ENCODE assay signal across 23 cellular contexts in the genomic region with DNA sequence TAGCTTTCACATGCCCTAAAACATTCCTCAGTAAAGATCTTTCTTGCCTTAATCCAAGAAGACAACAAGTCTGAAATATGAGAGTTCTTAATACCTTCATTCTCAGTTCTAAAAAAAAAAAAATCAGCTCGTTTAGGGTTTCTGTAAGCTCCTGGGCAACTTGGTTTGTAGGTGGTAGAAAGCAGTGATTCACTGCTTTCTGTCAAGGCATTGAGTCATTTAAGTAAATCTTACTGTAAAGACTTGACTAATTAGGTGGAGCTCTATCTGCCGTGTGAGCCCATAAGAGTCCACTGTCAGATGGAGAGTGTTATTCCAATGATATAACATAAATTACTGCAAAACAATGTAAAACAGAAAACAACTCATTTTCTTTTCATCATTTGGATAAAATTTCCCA. TPM values are rescaled to one million over a fixed set of nuclear protein-coding genes. Genes with fewer than 3 reads are reported as not detected.
A peak's percentile ranks its signal among the peaks of the same experiment; 100 is the strongest.
DNase-seq lines count a peak whose midpoint lies in the region; ATAC-seq, FAIRE-seq and TF ChIP-seq lines count a peak whose summit lies in the region.
"Had no signal": no experiment of that assay in that cellular context is flagged by ENCODE, and none has a peak within 500 bp of the region (broad histone marks: within the 10 kb centered on the region; RNA-seq: fewer than 3 reads in every experiment).

No MANE protein-coding gene starts in this region.

- H3K27me3 ChIP-seq in RWPE2 (ENCODE audit: insufficient read depth, poor library complexity, severe bottlenecking) (no peaks in the 10 kb centered on the region), pancreas (no peaks in the 10 kb centered on the region)
- H3K27me3 ChIP-seq: left lung, MG63, thyroid gland had no signal

- TF ChIP-seq CTCF in RWPE2 (IDR thresholded peaks at IDR 0.05; ENCODE audit: poor library complexity, severe bottlenecking) (no peak), pancreas (IDR thresholded peaks at IDR 0.05) (no peak)

- H3K27ac ChIP-seq in RWPE2 (ENCODE audit: poor library complexity, severe bottlenecking): peak overlapping the region; percentile 33
- no peak overlapping the region for H3K27ac ChIP-seq in pancreas
- H3K27ac ChIP-seq: 22Rv1, left lung, thyroid gland had no signal

- H3K36me3 ChIP-seq in RWPE2 (ENCODE audit: low read depth): no peaks in the 10 kb centered on the region
- H3K36me3 ChIP-seq in pancreas: no peaks in the 10 kb centered on the region
- H3K36me3 ChIP-seq: left lung, MG63, thyroid gland had no signal

- H3K4me1 ChIP-seq in RWPE2 (ENCODE audit: insufficient read depth, poor library complexity, severe bottlenecking) (peaks cover 19% of the 10 kb centered on the region), pancreas (no peaks in the 10 kb centered on the region)
- H3K4me1 ChIP-seq: left lung, thyroid gland had no signal

- intact Hi-C loops in pancreas (cut with DNase I): no loop called here

- no peak for FAIRE-seq in pancreas (lab: Jason Lieb, UNC)

- H3K4me3 ChIP-seq in RWPE2 (ENCODE audit: severe bottlenecking) (no peak overlapping the region), pancreas (no peak overlapping the region)
- H3K4me3 ChIP-seq: left lung, MG63, smooth muscle cell, thyroid gland had no signal

- 67 to 70% methylated on average over 2 of the region's 2 CpGs for WGBS in pancreas, 2 donors

- DNase-seq in activated CD4-positive, CD25-positive, alpha-beta regulatory T cell (lab: John Stamatoyannopoulos, UW): no peak
- DNase-seq in Daoy (ENCODE audit: low read depth) (peak; percentile 36), RWPE2 (ENCODE audit: low spot score) (no peak), kidney tubule cell (ENCODE audit: low spot score) (peak; percentile 42), pancreas (no peak)
- DNase-seq in effector CD8-positive, alpha-beta T cell (lab: John Stamatoyannopoulos, UW): no peak
- DNase-seq: activated naive CD8-positive, alpha-beta T cell treated with anti-CD3 and anti-CD28 coated beads, Interleukin-2, amount 10 ng/mL, durations not matched to agents 7 days and 5 days; effector CD4-positive, alpha-beta T cell; foreskin melanocyte; left lung; MG63; naive B cell; NCI-H1417; NCI-H2081; nucleus accumbens; stimulated activated CD4-positive, alpha-beta T cell treated with anti-CD3 and anti-CD28 coated beads, Interleukin-2, amount 100 ng/mL, for 48 hours; T-helper 9 cell; thyroid gland had no signal

- no peaks in the 10 kb centered on the region for H3K9me3 ChIP-seq in RWPE2 (ENCODE audit: severe bottlenecking)
- H3K9me3 ChIP-seq in pancreas: no peaks in the 10 kb centered on the region
- H3K9me3 ChIP-seq: left lung, MG63, thyroid gland had no signal

- peak; percentile 64 to 74 for ATAC-seq in activated CD4-positive, CD25-positive, alpha-beta regulatory T cell treated with anti-CD3 and anti-CD28 coated beads, Interleukin-2, amount 50 U/mL, for 24 hours
- peak; percentile 91 for ATAC-seq in RWPE2 (ENCODE audit: low read depth)
- no peak for ATAC-seq in pancreas
- no peak for ATAC-seq in GM21619 (IDR thresholded peaks at IDR 0.05; ENCODE audit: unreplicated experiment)
- ATAC-seq: left lung, Right ventricle myocardium inferior had no signal

RNA-seq across cellular contexts. Expression of a gene that starts 56.1 kb away (rescaled TPM):
- 5.4 and 5.5 TPM in 2 replicates for total RNA-seq in Daoy (2014; rRNA removed; shearing (Covaris generic))
- 10 to 100 TPM in 4 of 6 donors, 1 to 10 TPM in 2; 8.5 to 29.7 (median 10.9) TPM for total RNA-seq in pancreas
- polyA plus RNA-seq in pancreas: 1 to 10 TPM; 5.9 to 7.6 TPM

Comparison
In these comparisons a context has a peak if more than half of its experiments do, and no peak if none do; other contexts are left out.
1. ATAC-seq: peak in activated CD4-positive, CD25-positive, alpha-beta regulatory T cell treated with anti-CD3 and anti-CD28 coated beads, Interleukin-2, amount 50 U/mL, for 24 hours (2 of 2) and RWPE2 (single experiment); none in pancreas (0 of 4) and GM21619 (single experiment).
2. DNase-seq: peak in Daoy (single experiment) and kidney tubule cell (single experiment); none in activated CD4-positive, CD25-positive, alpha-beta regulatory T cell (0 of 4), RWPE2 (single experiment), pancreas (0 of 6) and effector CD8-positive, alpha-beta T cell (single experiment).